23 cellular contexts compared by ENCODE assay signal in the genomic region with DNA sequence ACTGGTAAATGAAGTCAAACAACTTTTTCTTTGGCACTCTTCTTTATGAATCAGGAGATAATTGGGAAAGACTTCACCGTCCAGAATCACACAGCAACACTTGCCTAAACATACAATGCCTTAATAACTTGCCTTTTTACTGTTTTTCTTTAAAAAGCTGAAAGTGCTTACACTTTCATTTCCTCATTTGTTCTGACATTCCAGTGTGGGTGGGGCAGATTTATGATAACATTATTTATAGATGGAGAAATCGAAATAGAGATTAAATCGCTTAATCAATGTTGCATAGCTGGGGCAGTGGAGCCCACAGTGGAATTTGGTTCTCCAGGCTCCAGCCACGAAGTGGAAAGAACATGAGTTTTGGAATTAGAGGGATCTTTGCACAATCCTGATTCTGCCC. TPM values are rescaled to one million over a fixed set of nuclear protein-coding genes. Genes with fewer than 3 reads are reported as not detected.
DNase-seq lines count a peak whose midpoint lies in the region; TF ChIP-seq lines count a peak whose summit lies in the region.
"Had no signal": no experiment of that assay in that cellular context is flagged by ENCODE, and none has a peak within 500 bp of the region (broad histone marks: within the 10 kb centered on the region; RNA-seq: fewer than 3 reads in every experiment).

No MANE protein-coding gene starts in this region.

- peak overlapping the region in 1 of 11 experiments; percentile 26; a peak in 2 of 22 replicates for H3K9ac ChIP-seq in BLaER1 treated with 17β-estradiol and CSF1 and Interleukin-3, amounts not matched to agents 10 nM and 100 nM
- H3K9ac ChIP-seq in HUES64 (ENCODE audit: low read depth, low read length) (no peak overlapping the region; the same call in 1 of the 2 replicates), OCI-LY3 (ENCODE audit: low read length) (no peak overlapping the region), iPS-20b (ENCODE audit: low read depth, low read length) (peak overlapping the region; percentile 4; the same call in 1 of the 2 replicates)

- intact Hi-C loops in activated T-helper 1 cell treated with anti-CD3 and anti-CD28 coated beads, Interleukin-12 subunit alpha, Interleukin-12 subunit beta, Interleukin-2, Interleukin-4 antibody, amounts not matched to agents 30 ng/mL and 10 ng/mL and 1 ng/mL, durations not matched to agents 14 hours and 24 hours and 36 hours (cut with micrococcal nuclease) = no loop called here

- no peak overlapping the region for H3K4me3 Mint-ChIP-seq in activated T-helper 1 cell treated with anti-CD3 and anti-CD28 coated beads, Interleukin-12 subunit alpha, Interleukin-12 subunit beta, Interleukin-2, Interleukin-4 antibody, amounts not matched to agents 30 ng/mL and 10 ng/mL and 1 ng/mL, durations not matched to agents 14 hours and 24 hours and 36 hours

- TF ChIP-seq CTCF in OCI-LY3 (IDR thresholded peaks at IDR 0.05; ENCODE audit: low read depth, low read length) = no peak

- H3K27me3 ChIP-seq in BLaER1 treated with 17β-estradiol and CSF1 and Interleukin-3, amounts not matched to agents 10 nM and 100 nM = no peaks in the 10 kb centered on the region
- H3K27me3 ChIP-seq in HUES64 (ENCODE audit: insufficient read depth, low read length) (no peaks in the 10 kb centered on the region), OCI-LY3 (ENCODE audit: low read depth, low read length) (no peaks in the 10 kb centered on the region), iPS-20b (ENCODE audit: insufficient read depth, low read length) (no peaks in the 10 kb centered on the region)
- H3K27me3 ChIP-seq: dorsolateral prefrontal cortex, gastrocnemius medialis had no signal

- WGBS in HUES64 = 84% methylated on average over 4 of the region's 4 CpGs

- H3K27ac ChIP-seq in BLaER1 treated with 17β-estradiol and CSF1 and Interleukin-3, amounts not matched to agents 10 nM and 100 nM = peak overlapping the region in 4 of 11 experiments; percentile 26 to 41 (median 34); a peak in 6 of 22 replicates
- H3K27ac ChIP-seq in HUES64 (ENCODE audit: low read depth, low read length) (peak overlapping the region; percentile 69), OCI-LY3 (ENCODE audit: low read length) (no peak overlapping the region), iPS-20b (ENCODE audit: low read length) (peak overlapping the region; percentile 12)
- H3K27ac ChIP-seq: gastrocnemius medialis, SK-N-MC, thoracic aorta had no signal

- peaks cover 14 to 47% (median 24%) of the 10 kb centered on the region in 10 experiments for H3K4me1 ChIP-seq in BLaER1 treated with 17β-estradiol and CSF1 and Interleukin-3, amounts not matched to agents 10 nM and 100 nM
- H3K4me1 ChIP-seq in HUES64 (ENCODE audit: insufficient read depth, low read length) = peaks cover 40% of the 10 kb centered on the region
- H3K4me1 ChIP-seq in OCI-LY3 (ENCODE audit: low read length) = peaks cover 27% of the 10 kb centered on the region
- H3K4me1 ChIP-seq in iPS-20b (ENCODE audit: insufficient read depth, low read length) = peaks cover 36% of the 10 kb centered on the region

- H3K27ac Mint-ChIP-seq in activated T-helper 1 cell treated with anti-CD3 and anti-CD28 coated beads, Interleukin-12 subunit alpha, Interleukin-12 subunit beta, Interleukin-2, Interleukin-4 antibody, amounts not matched to agents 30 ng/mL and 10 ng/mL and 1 ng/mL, durations not matched to agents 14 hours and 24 hours and 36 hours = no peak overlapping the region
- H3K27ac Mint-ChIP-seq: CD4-positive, CD25-positive, alpha-beta regulatory T cell had no signal

- peaks cover 5% of the 10 kb centered on the region for H3K36me3 Mint-ChIP-seq in activated T-helper 1 cell treated with anti-CD3 and anti-CD28 coated beads, Interleukin-12 subunit alpha, Interleukin-12 subunit beta, Interleukin-2, Interleukin-4 antibody, amounts not matched to agents 30 ng/mL and 10 ng/mL and 1 ng/mL, durations not matched to agents 14 hours and 24 hours and 36 hours (ENCODE audit: low read depth)
- H3K36me3 Mint-ChIP-seq: CD4-positive, CD25-positive, alpha-beta regulatory T cell had no signal

- no peaks in the 10 kb centered on the region for H3K9me3 ChIP-seq in BLaER1 treated with 17β-estradiol and CSF1 and Interleukin-3, amounts not matched to agents 10 nM and 100 nM (replicated peaks in 1 of 11)
- H3K9me3 ChIP-seq in HUES64 (ENCODE audit: insufficient read depth, low read depth, low read length) (no peaks in the 10 kb centered on the region), OCI-LY3 (ENCODE audit: insufficient read depth, low read length) (no peaks in the 10 kb centered on the region), iPS-20b (ENCODE audit: insufficient read depth, low read depth, low read length) (no peaks in the 10 kb centered on the region)
- H3K9me3 ChIP-seq: gastrocnemius medialis, thoracic aorta had no signal

- H3K4me2 ChIP-seq in BLaER1 treated with 17β-estradiol and CSF1 and Interleukin-3, amounts not matched to agents 10 nM and 100 nM = peak overlapping the region in 7 of 11 experiments; percentile 32 to 68 (median 57); a peak in 14 of 22 replicates
- H3K4me2 ChIP-seq in OCI-LY3 (ENCODE audit: low read length) = peak overlapping the region; percentile 10; the same call in 1 of the 2 replicates

- H2AFZ ChIP-seq in OCI-LY3 (ENCODE audit: low read depth, low read length) = no peak overlapping the region

- H3K4me1 Mint-ChIP-seq in activated T-helper 1 cell treated with anti-CD3 and anti-CD28 coated beads, Interleukin-12 subunit alpha, Interleukin-12 subunit beta, Interleukin-2, Interleukin-4 antibody, amounts not matched to agents 30 ng/mL and 10 ng/mL and 1 ng/mL, durations not matched to agents 14 hours and 24 hours and 36 hours (ENCODE audit: low read depth) = peaks cover 31% of the 10 kb centered on the region

- H3K4me3 ChIP-seq in BLaER1 treated with 17β-estradiol and CSF1 and Interleukin-3, amounts not matched to agents 10 nM and 100 nM = no peak overlapping the region
- peak overlapping the region; percentile 26; the same call in 1 of the 2 replicates for H3K4me3 ChIP-seq in HUES64 (ENCODE audit: low read length)
- H3K4me3 ChIP-seq in OCI-LY3 (ENCODE audit: low read length) = no peak overlapping the region
- H3K4me3 ChIP-seq in iPS-20b (ENCODE audit: low read length) = peak overlapping the region; percentile 38; the same call in 1 of the 2 replicates
- H3K4me3 ChIP-seq: dorsolateral prefrontal cortex, gastrocnemius medialis, SK-N-MC, thoracic aorta had no signal

- H3K27me3 Mint-ChIP-seq in activated T-helper 1 cell treated with anti-CD3 and anti-CD28 coated beads, Interleukin-12 subunit alpha, Interleukin-12 subunit beta, Interleukin-2, Interleukin-4 antibody, amounts not matched to agents 30 ng/mL and 10 ng/mL and 1 ng/mL, durations not matched to agents 14 hours and 24 hours and 36 hours (ENCODE audit: insufficient read depth) = no peaks in the 10 kb centered on the region
- H3K27me3 Mint-ChIP-seq: CD4-positive, CD25-positive, alpha-beta regulatory T cell had no signal

- DNase-seq in OCI-M2 (lab: John Stamatoyannopoulos, UW; ENCODE audit: unreplicated experiment) = no peak
- DNase-seq in cerebellar nuclear complex (lab: John Stamatoyannopoulos, UW) = no peak
- DNase-seq in stimulated activated CD4-positive, alpha-beta T cell treated with anti-CD3 and anti-CD28 coated beads, Interleukin-1b, Interleukin-23, amount 100 ng/mL, for 48 hours = no peak
- no peak for DNase-seq in activated T-helper 1 cell treated with anti-CD3 and anti-CD28 coated beads, Interleukin-12 subunit alpha, Interleukin-12 subunit beta, Interleukin-2, Interleukin-4 antibody, amounts not matched to agents 30 ng/mL and 10 ng/mL and 1 ng/mL, durations not matched to agents 14 hours and 24 hours and 36 hours (ENCODE audit: low spot score)
- DNase-seq: ACHN; activated CD4-positive, alpha-beta T cell treated with anti-CD3 and anti-CD28 coated beads, Interleukin-2, amount 50 U/mL, for 1 hour; activated CD8-positive, alpha-beta memory T cell treated with anti-CD3 and anti-CD28 coated beads, Interleukin-2, amount 50 U/mL, for 4 hours; activated effector memory CD4-positive, alpha-beta T cell treated with anti-CD3 and anti-CD28 coated beads, Interleukin-2, amount 50 U/mL, for 16 hours; amniotic stem cell; CD4-positive, CD25-positive, alpha-beta regulatory T cell; dorsolateral prefrontal cortex; gastrocnemius medialis; GDM1; left cardiac atrium; NCI-H1048; NCI-H2107; NCI-H69 had no signal

- peaks cover 6 to 19% (median 17%) of the 10 kb centered on the region in 11 experiments; a peak in 20 of 22 replicates for H4K20me1 ChIP-seq in BLaER1 treated with 17β-estradiol and CSF1 and Interleukin-3, amounts not matched to agents 10 nM and 100 nM
- peaks cover 6% of the 10 kb centered on the region for H4K20me1 ChIP-seq in OCI-LY3 (ENCODE audit: insufficient read depth, low read length)

- H3K79me2 ChIP-seq in OCI-LY3 (ENCODE audit: low read length) = peaks cover 22% of the 10 kb centered on the region

- no peaks in the 10 kb centered on the region for H3K9me3 Mint-ChIP-seq in activated T-helper 1 cell treated with anti-CD3 and anti-CD28 coated beads, Interleukin-12 subunit alpha, Interleukin-12 subunit beta, Interleukin-2, Interleukin-4 antibody, amounts not matched to agents 30 ng/mL and 10 ng/mL and 1 ng/mL, durations not matched to agents 14 hours and 24 hours and 36 hours
- H3K9me3 Mint-ChIP-seq: CD4-positive, CD25-positive, alpha-beta regulatory T cell had no signal

- no peaks in the 10 kb centered on the region for H3K36me3 ChIP-seq in BLaER1 treated with 17β-estradiol and CSF1 and Interleukin-3, amounts not matched to agents 10 nM and 100 nM
- H3K36me3 ChIP-seq in HUES64 (ENCODE audit: insufficient read depth, low read length) (no peaks in the 10 kb centered on the region), OCI-LY3 (replicated peaks; ENCODE audit: low read depth, low read length) (no peaks in the 10 kb centered on the region), iPS-20b (ENCODE audit: insufficient read depth, low read depth, low read length) (no peaks in the 10 kb centered on the region)
- H3K36me3 ChIP-seq: gastrocnemius medialis, thoracic aorta had no signal

RNA-seq across cellular contexts. Expression of a gene that starts 2.8 kb away (rescaled TPM):
- 19.8 TPM for polyA plus RNA-seq in HUES64 (2013, experiment 1 of 2)
- polyA plus RNA-seq in HUES64 (2013, experiment 2 of 2) = 20.7 TPM
- total RNA-seq in activated T-helper 1 cell treated with anti-CD3 and anti-CD28 coated beads, Interleukin-12 subunit alpha, Interleukin-12 subunit beta, Interleukin-2, Interleukin-4 antibody, amounts not matched to agents 30 ng/mL and 10 ng/mL and 1 ng/mL, durations not matched to agents 14 hours and 24 hours and 36 hours = 13.1 and 13.7 TPM in 2 replicates

Comparison
In these comparisons a context has a peak if more than half of its experiments do, and no peak if none do; other contexts are left out.
1. H3K4me3 ChIP-seq: peak in HUES64 (single experiment) and iPS-20b (single experiment); none in BLaER1 treated with 17β-estradiol and CSF1 and Interleukin-3, amounts not matched to agents 10 nM and 100 nM (0 of 10) and OCI-LY3 (single experiment).